In genomic region chr2:64730551-64731305, GRCh38 we compare ENCODE assay signal across 1 cellular context.
TF ChIP-seq lines count a peak whose summit lies in the region.

No MANE protein-coding gene starts in this region.

TF ChIP-seq in HepG2, 621 proteins besides CTCF, POLR2A, EP300 and RAD21 (continued from another document and continues in another):
- TF ChIP-seq BCL3 (CRISPR knock-in tag; IDR thresholded peaks at IDR 0.05) = no peak
- no peak for TF ChIP-seq CHCHD3 (CRISPR knock-in tag; IDR thresholded peaks at IDR 0.05)
- no peak for TF ChIP-seq ZNF33A (CRISPR knock-in tag; IDR thresholded peaks at IDR 0.05; ENCODE audit: borderline replicate concordance)
- TF ChIP-seq HMG20B (CRISPR knock-in tag; conservative IDR thresholded peaks at IDR 0.05) = no peak; the same call in 1 of the 2 replicates
- TF ChIP-seq KDM5B (CRISPR knock-in tag; IDR thresholded peaks at IDR 0.05; ENCODE audit: borderline replicate concordance) = peak; percentile 54; the same call in 1 of the 2 replicates
- TF ChIP-seq MXD4 (CRISPR knock-in tag; IDR thresholded peaks at IDR 0.05) = peak; percentile 72
- TF ChIP-seq ZNF546 (CRISPR knock-in tag; conservative IDR thresholded peaks at IDR 0.05) = no peak
- peak; percentile 55; the same call in 1 of the 2 replicates for TF ChIP-seq ZNF383 (CRISPR knock-in tag; IDR thresholded peaks at IDR 0.05; ENCODE audit: borderline replicate concordance)
- TF ChIP-seq CREB3 (CRISPR knock-in tag; IDR thresholded peaks at IDR 0.05) = no peak; the same call in 1 of the 2 replicates
- peak; percentile 97 for TF ChIP-seq ZMYM4 (CRISPR knock-in tag; IDR thresholded peaks at IDR 0.05)
- TF ChIP-seq NFIC (IDR thresholded peaks at IDR 0.05; ENCODE audit: low read length) = peak; percentile 81
- peak; percentile 58; the same call in 1 of the 2 replicates for TF ChIP-seq SIX1 (CRISPR knock-in tag; IDR thresholded peaks at IDR 0.05; ENCODE audit: borderline replicate concordance)
- no peak for TF ChIP-seq TBP (CRISPR knock-in tag; IDR thresholded peaks at IDR 0.05)
- peak; percentile 90 for TF ChIP-seq REPIN1 (CRISPR knock-in tag; IDR thresholded peaks at IDR 0.05; ENCODE audit: borderline replicate concordance, low read depth)
- peak; percentile 96 for TF ChIP-seq ZNF772 (CRISPR knock-in tag; IDR thresholded peaks at IDR 0.05)
- no peak for TF ChIP-seq GZF1 (CRISPR knock-in tag; IDR thresholded peaks at IDR 0.05)
- no peak for TF ChIP-seq ZNF589 (CRISPR knock-in tag; conservative IDR thresholded peaks at IDR 0.05)
- peak; percentile 87; the same call in 1 of the 2 replicates for TF ChIP-seq ZSCAN29 (CRISPR knock-in tag; conservative IDR thresholded peaks at IDR 0.05)
- TF ChIP-seq TMF1 (CRISPR knock-in tag; IDR thresholded peaks at IDR 0.05; ENCODE audit: low read depth) = 0 out of 2 replicates have a peak, but pooled peaks have one; percentile 45
- no peak for TF ChIP-seq NR1H2 (CRISPR knock-in tag; IDR thresholded peaks at IDR 0.05; ENCODE audit: borderline replicate concordance, low read depth)
- no peak for TF ChIP-seq CENPT (CRISPR knock-in tag; IDR thresholded peaks at IDR 0.05; ENCODE audit: low read depth)
- peak; percentile 79; the same call in 1 of the 2 replicates for TF ChIP-seq HMG20A (CRISPR knock-in tag; IDR thresholded peaks at IDR 0.05; ENCODE audit: borderline replicate concordance)
- peak; percentile 48 for TF ChIP-seq YY1 (IDR thresholded peaks at IDR 0.05; ENCODE audit: insufficient read depth, insufficient replicate concordance, low read depth, low read length)
- TF ChIP-seq ZSCAN12 (CRISPR knock-in tag; IDR thresholded peaks at IDR 0.05) = 0 out of 2 replicates have a peak, but pooled peaks have one; percentile 45
- no peak for TF ChIP-seq AGO2 (optimal IDR thresholded peaks at IDR 0.05; ENCODE audit: low read depth, low read length)
- TF ChIP-seq NFYB (CRISPR knock-in tag; IDR thresholded peaks at IDR 0.05) = 0 out of 2 replicates have a peak, but pooled peaks have one; percentile 23
- no peak for TF ChIP-seq FUBP1 (CRISPR knock-in tag; IDR thresholded peaks at IDR 0.05; ENCODE audit: borderline replicate concordance)
- no peak for TF ChIP-seq ZNF230 (CRISPR knock-in tag; IDR thresholded peaks at IDR 0.05)
- no peak for TF ChIP-seq ISX (CRISPR knock-in tag; conservative IDR thresholded peaks at IDR 0.05)
- no peak for TF ChIP-seq ZNF180 (CRISPR knock-in tag; IDR thresholded peaks at IDR 0.05; ENCODE audit: borderline replicate concordance, low read depth)
- TF ChIP-seq ZNF232 (CRISPR knock-in tag; IDR thresholded peaks at IDR 0.05; ENCODE audit: borderline replicate concordance) = peak; percentile 78; the same call in 1 of the 2 replicates
- TF ChIP-seq ZNF646 (CRISPR knock-in tag; IDR thresholded peaks at IDR 0.05) = peak; percentile 39; the same call in 1 of the 2 replicates
- peak; percentile 86 for TF ChIP-seq ZNF605 (CRISPR knock-in tag; IDR thresholded peaks at IDR 0.05)
- peak; percentile 82 for TF ChIP-seq MTA1 (CRISPR knock-in tag; IDR thresholded peaks at IDR 0.05; ENCODE audit: borderline replicate concordance)
- TF ChIP-seq TARDBP (CRISPR knock-in tag; IDR thresholded peaks at IDR 0.05) = peak; percentile 98
- no peak for TF ChIP-seq ZNF280D (CRISPR knock-in tag; IDR thresholded peaks at IDR 0.05)
- TF ChIP-seq ZBTB26 (CRISPR knock-in tag; IDR thresholded peaks at IDR 0.05; ENCODE audit: borderline replicate concordance) = 0 out of 2 replicates have a peak, but pooled peaks have one; percentile 76
- TF ChIP-seq TEAD3 (CRISPR knock-in tag; optimal IDR thresholded peaks at IDR 0.05; ENCODE audit: borderline replicate concordance) = peak; percentile 91
- 0 out of 2 replicates have a peak, but pooled peaks have one; percentile 47 for TF ChIP-seq ELF4 (CRISPR knock-in tag; IDR thresholded peaks at IDR 0.05; ENCODE audit: borderline replicate concordance)
- peak; percentile 92 for TF ChIP-seq ZNF644 (CRISPR knock-in tag; IDR thresholded peaks at IDR 0.05; ENCODE audit: low read depth)
- TF ChIP-seq KLF12 (CRISPR knock-in tag; IDR thresholded peaks at IDR 0.05; ENCODE audit: borderline replicate concordance) = no peak
- TF ChIP-seq ZZZ3 (CRISPR knock-in tag; IDR thresholded peaks at IDR 0.05; ENCODE audit: borderline replicate concordance) = no peak
- peak; percentile 62; the same call in 1 of the 2 replicates for TF ChIP-seq TFAP4 (IDR thresholded peaks at IDR 0.05; ENCODE audit: borderline replicate concordance, low read depth)
- TF ChIP-seq MXD1 (CRISPR knock-in tag; IDR thresholded peaks at IDR 0.05) = no peak
